In the genomic region with DNA sequence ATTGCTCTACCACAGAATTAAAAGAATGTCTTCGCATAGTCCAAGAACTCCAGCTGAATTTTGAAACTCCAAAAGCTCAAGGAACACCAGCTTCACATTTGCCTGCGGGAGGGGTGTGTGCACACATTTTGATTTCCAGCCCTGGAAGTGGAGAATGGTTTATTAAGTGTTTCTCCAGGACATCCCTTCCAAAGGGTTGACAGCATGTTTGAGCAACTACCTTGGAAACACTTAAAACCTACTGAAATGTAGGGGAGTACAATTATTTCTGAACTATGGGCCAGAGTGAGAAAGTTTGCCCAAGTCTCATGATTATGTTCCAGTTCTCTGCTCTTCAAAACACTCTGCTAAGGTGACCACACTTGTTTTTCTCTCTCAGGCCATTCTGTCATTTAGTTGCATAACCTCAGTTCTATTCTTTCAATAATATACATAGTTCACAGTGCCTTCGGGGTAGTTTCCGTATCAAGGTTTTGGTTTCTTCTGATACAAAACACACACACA, we compare ENCODE assay signal across 21 cellular contexts. TPM values are rescaled to one million over a fixed set of nuclear protein-coding genes. Genes with fewer than 3 reads are reported as not detected.
DNase-seq lines count a peak whose midpoint lies in the region; ATAC-seq and TF ChIP-seq lines count a peak whose summit lies in the region.
"Had no signal": no experiment of that assay in that cellular context is flagged by ENCODE, and none has a peak within 500 bp of the region (broad histone marks: within the 10 kb centered on the region; RNA-seq: fewer than 3 reads in every experiment).

No MANE protein-coding gene starts in this region.

- 80% methylated on average over 4 of the region's 4 CpGs for WGBS in mammary epithelial cell (ENCODE audit: low coverage, missing lambda C conversion rate)

- in situ Hi-C loops in mammary epithelial cell (cut with MboI; ENCODE audit: low sequenced_read_pairs in 2 of 2) = no loop called here

- peaks cover 12% of the 10 kb centered on the region for H3K27me3 Mint-ChIP-seq in activated CD4-positive, alpha-beta memory T cell treated with anti-CD3 and anti-CD28 coated beads, Interleukin-2, amount 10 ng/mL, durations not matched to agents 7 days and 5 days

- H3K9me3 ChIP-seq in breast epithelium = no peaks in the 10 kb centered on the region
- H3K9me3 ChIP-seq in mammary epithelial cell (replicated peaks; ENCODE audit: insufficient read depth, low read length) = no peaks in the 10 kb centered on the region
- no peaks in the 10 kb centered on the region for H3K9me3 ChIP-seq in OCI-LY7 (ENCODE audit: low read length)
- no peaks in the 10 kb centered on the region for H3K9me3 ChIP-seq in mucosa of descending colon
- H3K9me3 ChIP-seq: BE2C, colonic mucosa, HAP-1, heart left ventricle, spleen had no signal

- H3K27ac ChIP-seq in breast epithelium = peak overlapping the region; percentile 63 to 64
- no peak overlapping the region for H3K27ac ChIP-seq in mammary epithelial cell (ENCODE audit: insufficient read depth, low read depth, low read length)
- H3K27ac ChIP-seq in OCI-LY7 (ENCODE audit: low read depth, low read length, poor library complexity, severe bottlenecking) = peak overlapping the region; percentile 18
- H3K27ac ChIP-seq: colonic mucosa, heart left ventricle, spleen had no signal

- H3K9ac ChIP-seq in mammary epithelial cell (ENCODE audit: insufficient read depth, low read length) = no peak overlapping the region

- H3K79me2 ChIP-seq in mammary epithelial cell (ENCODE audit: insufficient read depth, low read length) (no peaks in the 10 kb centered on the region), OCI-LY7 (ENCODE audit: insufficient read depth, low read depth, low read length) (no peaks in the 10 kb centered on the region)

- POLR2A ChIA-PET in OCI-LY7 (lab: Charles Lee) = interaction anchor here (1.6 to 3.1 kb wide), 3 partner anchors 7 to 26 kb away, joined by 7 to 22 read pairs (median 12); partner anchors contain the start of gene ACP3
- POLR2A ChIA-PET in activated CD4-positive, alpha-beta memory T cell treated with anti-CD3 and anti-CD28 coated beads, Interleukin-2, amount 10 ng/mL, durations not matched to agents 7 days and 5 days (lab: Charles Lee) = no interaction called here

- CTCF ChIA-PET in mammary epithelial cell (lab: Charles Lee; ENCODE audit: low non-redundant PET) = no interaction called here
- CTCF ChIA-PET in OCI-LY7 (lab: Charles Lee; ENCODE audit: unreplicated experiment) = no interaction called here
- CTCF ChIA-PET in activated CD4-positive, alpha-beta memory T cell treated with anti-CD3 and anti-CD28 coated beads, Interleukin-2, amount 10 ng/mL, durations not matched to agents 7 days and 5 days (lab: Charles Lee) = no interaction called here

- no peaks in the 10 kb centered on the region for H3K36me3 Mint-ChIP-seq in activated CD4-positive, alpha-beta memory T cell treated with anti-CD3 and anti-CD28 coated beads, Interleukin-2, amount 10 ng/mL, durations not matched to agents 7 days and 5 days (ENCODE audit: low read depth)
- H3K36me3 Mint-ChIP-seq: activated naive CD8-positive, alpha-beta T cell had no signal

- no peak for TF ChIP-seq CTCF in breast epithelium (IDR thresholded peaks at IDR 0.05)
- no peak for TF ChIP-seq CTCF in mammary epithelial cell (conservative IDR thresholded peaks at IDR 0.05 in 1 of 2, IDR thresholded peaks at IDR 0.05 in 1 of 2; ENCODE audit: extremely low read depth in 1 of 2, insufficient read depth in 1 of 2, low read depth in 1 of 2, low read length in 2 of 2)
- TF ChIP-seq CTCF in OCI-LY7 (conservative IDR thresholded peaks at IDR 0.05; ENCODE audit: low read length) = no peak
- TF ChIP-seq CTCF in mucosa of descending colon (IDR thresholded peaks at IDR 0.05) = no peak

- intact Hi-C loops in breast epithelium (cut with DNase I; ENCODE audit: low total_unique reads) (no loop called here), mammary epithelial cell (cut with micrococcal nuclease) (no loop called here), OCI-LY7 (cut with micrococcal nuclease; ENCODE audit: unreplicated experiment) (no loop called here), mucosa of descending colon (cut with DNase I, micrococcal nuclease) (no loop called here)

- H4K20me1 ChIP-seq in mammary epithelial cell (ENCODE audit: insufficient read depth, low read length) (no peaks in the 10 kb centered on the region), OCI-LY7 (ENCODE audit: insufficient read depth, low read length) (no peaks in the 10 kb centered on the region)

- no peak overlapping the region for H3K4me2 ChIP-seq in mammary epithelial cell (ENCODE audit: insufficient read depth, low read depth, low read length)
- peak overlapping the region; percentile 47 for H3K4me2 ChIP-seq in OCI-LY7 (ENCODE audit: low read length)

- DNase-seq in breast epithelium (ENCODE audit: low spot score in 2 of 2) (peak in 1 of 2 donors; percentile 27), mammary epithelial cell (no peak), OCI-LY7 (ENCODE audit: low spot score) (no peak), mucosa of descending colon (no peak), RPMI8226 (no peak), GM03348 (ENCODE audit: low spot score) (no peak), cerebellar cortex (ENCODE audit: low spot score) (no peak)
- DNase-seq in activated CD4-positive, alpha-beta memory T cell treated with anti-CD3 and anti-CD28 coated beads, Interleukin-2, amount 10 ng/mL, durations not matched to agents 7 days and 5 days = no peak
- DNase-seq: BE2C; colonic mucosa; heart left ventricle; NCI-H1105; NCI-H2081 treated with DMSO at 0.1 percent for 48 hours; NCI-H510A treated with DMSO at 0.1 percent for 48 hours; retina; spleen; stimulated activated CD4-positive, alpha-beta T cell treated with anti-CD3 and anti-CD28 coated beads, Interleukin-4, amount 100 ng/mL, for 24 hours; stimulated activated naive CD8-positive, alpha-beta T cell treated with anti-CD3 and anti-CD28 coated beads, Interleukin-15, amount 100 ng/mL, for 72 hours had no signal

- no peaks in the 10 kb centered on the region for H3K9me2 ChIP-seq in OCI-LY7 (ENCODE audit: insufficient read depth, low read length)

- TF ChIP-seq POLR2A in breast epithelium (IDR thresholded peaks at IDR 0.05) = no peak

- peak; percentile 9 for ATAC-seq in mucosa of descending colon
- ATAC-seq: stimulated activated naive CD8-positive, alpha-beta T cell treated with anti-CD3 and anti-CD28 coated beads, Interleukin-15, amount 100 ng/mL, for 72 hours had no signal

- no peak overlapping the region for H3K27ac Mint-ChIP-seq in activated CD4-positive, alpha-beta memory T cell treated with anti-CD3 and anti-CD28 coated beads, Interleukin-2, amount 10 ng/mL, durations not matched to agents 7 days and 5 days
- H3K27ac Mint-ChIP-seq: activated naive CD8-positive, alpha-beta T cell; activated T-helper 1 cell treated with anti-CD3 and anti-CD28 coated beads, Interleukin-12 subunit alpha, Interleukin-12 subunit beta, Interleukin-2, Interleukin-4 antibody, amounts not matched to agents 30 ng/mL and 10 ng/mL and 1 ng/mL, durations not matched to agents 14 hours and 24 hours and 36 hours; stimulated activated naive CD8-positive, alpha-beta T cell treated with anti-CD3 and anti-CD28 coated beads, Interleukin-15, amount 100 ng/mL, for 72 hours had no signal

- dilution Hi-C loops in mammary epithelial cell (cut with HindIII; ENCODE audit: low sequenced_read_pairs) = no loop called here

- no peaks in the 10 kb centered on the region for H3K4me1 Mint-ChIP-seq in activated CD4-positive, alpha-beta memory T cell treated with anti-CD3 and anti-CD28 coated beads, Interleukin-2, amount 10 ng/mL, durations not matched to agents 7 days and 5 days
- H3K4me1 Mint-ChIP-seq: stimulated activated naive CD8-positive, alpha-beta T cell treated with anti-CD3 and anti-CD28 coated beads, Interleukin-15, amount 100 ng/mL, for 72 hours had no signal

- BruUV-seq in mammary epithelial cell (replicated peaks; lab: Mats Ljungman, UMichigan) = no TSS peak
- no TSS peak for BruUV-seq in OCI-LY7 (replicated peaks; lab: Mats Ljungman, UMichigan)

- H3K4me3 ChIP-seq in breast epithelium (no peak overlapping the region), mammary epithelial cell (replicated peaks in 1 of 3; ENCODE audit: insufficient read depth in 1 of 3, low read depth in 2 of 3, low read length in 3 of 3) (no peak overlapping the region), OCI-LY7 (ENCODE audit: low read depth, low read length, poor library complexity, severe bottlenecking) (no peak overlapping the region), mucosa of descending colon (no peak overlapping the region)
- H3K4me3 ChIP-seq: colonic mucosa, HAP-1, heart left ventricle, spleen had no signal

- H2AFZ ChIP-seq in mammary epithelial cell (ENCODE audit: low read depth, low read length) (no peak overlapping the region), OCI-LY7 (ENCODE audit: low read length) (no peak overlapping the region; the same call in 1 of the 2 replicates)

- no peaks in the 10 kb centered on the region for H3K9me3 Mint-ChIP-seq in activated CD4-positive, alpha-beta memory T cell treated with anti-CD3 and anti-CD28 coated beads, Interleukin-2, amount 10 ng/mL, durations not matched to agents 7 days and 5 days
- H3K9me3 Mint-ChIP-seq: activated T-helper 1 cell treated with anti-CD3 and anti-CD28 coated beads, Interleukin-12 subunit alpha, Interleukin-12 subunit beta, Interleukin-2, Interleukin-4 antibody, amounts not matched to agents 30 ng/mL and 10 ng/mL and 1 ng/mL, durations not matched to agents 14 hours and 24 hours and 36 hours; stimulated activated naive CD8-positive, alpha-beta T cell treated with anti-CD3 and anti-CD28 coated beads, Interleukin-15, amount 100 ng/mL, for 72 hours had no signal

- H3K36me3 ChIP-seq in breast epithelium (no peaks in the 10 kb centered on the region), mammary epithelial cell (ENCODE audit: insufficient read depth, low read length) (no peaks in the 10 kb centered on the region), OCI-LY7 (ENCODE audit: insufficient read depth, low read length) (no peaks in the 10 kb centered on the region), mucosa of descending colon (ENCODE audit: low read depth) (no peaks in the 10 kb centered on the region)
- H3K36me3 ChIP-seq: BE2C, colonic mucosa, HAP-1, heart left ventricle, spleen had no signal

- no peaks in the 10 kb centered on the region for H3K27me3 ChIP-seq in breast epithelium
- no peaks in the 10 kb centered on the region for H3K27me3 ChIP-seq in mammary epithelial cell (ENCODE audit: insufficient read depth, low read length)
- H3K27me3 ChIP-seq: BE2C, colonic mucosa had no signal

- no peak overlapping the region for H3K4me3 Mint-ChIP-seq in activated CD4-positive, alpha-beta memory T cell treated with anti-CD3 and anti-CD28 coated beads, Interleukin-2, amount 10 ng/mL, durations not matched to agents 7 days and 5 days
- H3K4me3 Mint-ChIP-seq: activated naive CD8-positive, alpha-beta T cell; activated T-helper 1 cell treated with anti-CD3 and anti-CD28 coated beads, Interleukin-12 subunit alpha, Interleukin-12 subunit beta, Interleukin-2, Interleukin-4 antibody, amounts not matched to agents 30 ng/mL and 10 ng/mL and 1 ng/mL, durations not matched to agents 14 hours and 24 hours and 36 hours; stimulated activated naive CD8-positive, alpha-beta T cell treated with anti-CD3 and anti-CD28 coated beads, Interleukin-15, amount 100 ng/mL, for 72 hours had no signal

- no peaks in the 10 kb centered on the region for H3K4me1 ChIP-seq in breast epithelium
- H3K4me1 ChIP-seq in mammary epithelial cell (ENCODE audit: insufficient read depth, low read length) = no peaks in the 10 kb centered on the region
- H3K4me1 ChIP-seq in OCI-LY7 (ENCODE audit: insufficient read depth, low read length, poor library complexity, severe bottlenecking) = peaks cover 20% of the 10 kb centered on the region
- no peaks in the 10 kb centered on the region for H3K4me1 ChIP-seq in mucosa of descending colon (ENCODE audit: low read depth)
- H3K4me1 ChIP-seq: BE2C, colonic mucosa, HAP-1, spleen had no signal

RNA-seq across cellular contexts. Expression of gene ACP3, which starts 7.9 kb away (rescaled TPM):
- total RNA-seq in breast epithelium = 1 to 10 TPM; 1.8 to 6.9 (median 6.7) TPM
- total RNA-seq in mammary epithelial cell = under 1 TPM in 1 of 2 donors, not detected in 1; 0.33 TPM
- 0.48 TPM for polyA plus RNA-seq in mammary epithelial cell
- polyA minus RNA-seq in mammary epithelial cell = not detected
- 4.1 and 4.3 TPM in 2 replicates for total RNA-seq in OCI-LY7 (2014; rRNA removed; shearing (Covaris generic))
- 10.5 and 13.7 TPM in 2 replicates for total RNA-seq in OCI-LY7 (2022)
- 10 to 100 TPM in 1 of 3 donors, 1 to 10 TPM in 2; 6.9 to 27.5 (median 9.6) TPM for total RNA-seq in mucosa of descending colon
- not detected for total RNA-seq in activated CD4-positive, alpha-beta memory T cell treated with anti-CD3 and anti-CD28 coated beads, Interleukin-2, amount 10 ng/mL, durations not matched to agents 7 days and 5 days
- total RNA-seq: activated T-helper 1 cell treated with anti-CD3 and anti-CD28 coated beads, Interleukin-12 subunit alpha, Interleukin-12 subunit beta, Interleukin-2, Interleukin-4 antibody, amounts not matched to agents 30 ng/mL and 10 ng/mL and 1 ng/mL, durations not matched to agents 14 hours and 24 hours and 36 hours had no signal
